ENCODE assay signal across 9 cellular contexts in genomic region chr3:150371741-150372254, GRCh38. TPM values are rescaled to one million over a fixed set of nuclear protein-coding genes. Genes with fewer than 3 reads are reported as not detected.
DNase-seq lines count a peak whose midpoint lies in the region; ATAC-seq, FAIRE-seq and TF ChIP-seq lines count a peak whose summit lies in the region.
"Had no signal": no experiment of that assay in that cellular context is flagged by ENCODE, and none has a peak within 500 bp of the region (broad histone marks: within the 10 kb centered on the region; RNA-seq: fewer than 3 reads in every experiment).

No MANE protein-coding gene starts in this region.

- H3K79me2 ChIP-seq in SK-N-SH (ENCODE audit: insufficient read depth): peaks cover 19% of the 10 kb centered on the region

- H4K20me1 ChIP-seq in SK-N-SH (ENCODE audit: insufficient read depth): no peaks in the 10 kb centered on the region

- no peak for TF ChIP-seq POLR2A in GM12892 (IDR thresholded peaks at IDR 0.05; ENCODE audit: low read depth, low read length)

- peaks cover 40% of the 10 kb centered on the region for H3F3A ChIP-seq in SK-N-SH (replicated peaks; ENCODE audit: insufficient read depth)

- no peak for TF ChIP-seq CTCF in SK-N-SH (IDR thresholded peaks at IDR 0.05)
- TF ChIP-seq CTCF in foreskin keratinocyte (conservative IDR thresholded peaks at IDR 0.05): no peak
- no peak for TF ChIP-seq CTCF in progenitor cell of endocrine pancreas (IDR thresholded peaks at IDR 0.05; ENCODE audit: unreplicated experiment)
- TF ChIP-seq CTCF in GM10266 (IDR thresholded peaks at IDR 0.05; ENCODE audit: control insufficient read depth, insufficient read depth, low read depth, missing control alignments): no peak

- no peaks in the 10 kb centered on the region for H3K27me3 Mint-ChIP-seq in progenitor cell of endocrine pancreas
- peaks cover 5% of the 10 kb centered on the region for H3K27me3 Mint-ChIP-seq in activated T-helper 1 cell treated with anti-CD3 and anti-CD28 coated beads, Interleukin-12 subunit alpha, Interleukin-12 subunit beta, Interleukin-2, Interleukin-4 antibody, amounts not matched to agents 30 ng/mL and 10 ng/mL and 1 ng/mL, durations not matched to agents 14 hours and 24 hours and 36 hours (ENCODE audit: insufficient read depth)

- DNase-seq in GM12892 (ENCODE audit: insufficient read length) (no peak), SK-N-SH (no peak), foreskin keratinocyte (peak; percentile 99), progenitor cell of endocrine pancreas (ENCODE audit: low spot score, unreplicated experiment) (no peak), GM10266 (ENCODE audit: extremely low spot score) (no peak), DMS153 treated with DMSO at 0.1 percent for 48 hours (lab: John Stamatoyannopoulos, UW; ENCODE audit: unreplicated experiment) (no peak)
- DNase-seq in activated T-helper 1 cell treated with anti-CD3 and anti-CD28 coated beads, Interleukin-12 subunit alpha, Interleukin-12 subunit beta, Interleukin-2, Interleukin-4 antibody, amounts not matched to agents 30 ng/mL and 10 ng/mL and 1 ng/mL, durations not matched to agents 14 hours and 24 hours and 36 hours (ENCODE audit: low spot score): no peak

- H3K27ac ChIP-seq in SK-N-SH (ENCODE audit: low read depth in 2 of 2, low read length in 1 of 2): peak overlapping the region; percentile 76 to 97
- H3K27ac ChIP-seq in foreskin keratinocyte: peak overlapping the region; percentile 92
- H3K27ac ChIP-seq: HL-60 had no signal

- H3K4me1 ChIP-seq in SK-N-SH (ENCODE audit: control insufficient read depth in 1 of 2, insufficient read depth in 2 of 2, low read depth in 1 of 2, low read length in 1 of 2): peaks cover 0 to 14% of the 10 kb centered on the region in 2 experiments; a peak in 2 of 4 replicates
- peaks cover 13% of the 10 kb centered on the region for H3K4me1 ChIP-seq in foreskin keratinocyte

- peak overlapping the region; percentile 93 for H3K9ac ChIP-seq in SK-N-SH

- peaks cover 16% of the 10 kb centered on the region for H3K4me1 Mint-ChIP-seq in progenitor cell of endocrine pancreas (ENCODE audit: low read depth)
- H3K4me1 Mint-ChIP-seq in activated T-helper 1 cell treated with anti-CD3 and anti-CD28 coated beads, Interleukin-12 subunit alpha, Interleukin-12 subunit beta, Interleukin-2, Interleukin-4 antibody, amounts not matched to agents 30 ng/mL and 10 ng/mL and 1 ng/mL, durations not matched to agents 14 hours and 24 hours and 36 hours (ENCODE audit: low read depth): peaks cover 5% of the 10 kb centered on the region

- peak overlapping the region; percentile 40 for H3K27ac Mint-ChIP-seq in progenitor cell of endocrine pancreas
- H3K27ac Mint-ChIP-seq in activated T-helper 1 cell treated with anti-CD3 and anti-CD28 coated beads, Interleukin-12 subunit alpha, Interleukin-12 subunit beta, Interleukin-2, Interleukin-4 antibody, amounts not matched to agents 30 ng/mL and 10 ng/mL and 1 ng/mL, durations not matched to agents 14 hours and 24 hours and 36 hours: no peak overlapping the region

- no peaks in the 10 kb centered on the region for H3K27me3 ChIP-seq in SK-N-SH (ENCODE audit: insufficient read depth)
- no peaks in the 10 kb centered on the region for H3K27me3 ChIP-seq in foreskin keratinocyte

- H3K4me3 Mint-ChIP-seq in progenitor cell of endocrine pancreas (ENCODE audit: low read depth): no peak overlapping the region
- no peak overlapping the region for H3K4me3 Mint-ChIP-seq in activated T-helper 1 cell treated with anti-CD3 and anti-CD28 coated beads, Interleukin-12 subunit alpha, Interleukin-12 subunit beta, Interleukin-2, Interleukin-4 antibody, amounts not matched to agents 30 ng/mL and 10 ng/mL and 1 ng/mL, durations not matched to agents 14 hours and 24 hours and 36 hours

- peak overlapping the region; percentile 48 to 64; a peak in 3 of 4 replicates for H3K4me3 ChIP-seq in SK-N-SH (ENCODE audit: low read depth in 2 of 2, low read length in 1 of 2)

- peak overlapping the region; percentile 5; the same call in 1 of the 2 replicates for H2AFZ ChIP-seq in SK-N-SH (ENCODE audit: low read depth)

- H3K9me3 ChIP-seq in SK-N-SH: no peaks in the 10 kb centered on the region

- peak in 1 of 2 experiments; percentile 85; a peak in 2 of 4 replicates for TF ChIP-seq EP300 in SK-N-SH (IDR thresholded peaks at IDR 0.05; ENCODE audit: borderline replicate concordance in 1 of 2, low read depth in 1 of 2, low read length in 1 of 2)

- CTCF ChIA-PET in SK-N-SH (lab: Yijun Ruan, JAX): no interaction called here

- H3K36me3 ChIP-seq in SK-N-SH (replicated peaks in 1 of 2; ENCODE audit: control insufficient read depth in 1 of 2, insufficient read depth in 2 of 2, low read length in 1 of 2): no peaks in the 10 kb centered on the region

- H3K9me2 ChIP-seq in SK-N-SH: no peaks in the 10 kb centered on the region

- H3K36me3 Mint-ChIP-seq in progenitor cell of endocrine pancreas (ENCODE audit: insufficient read depth): no peaks in the 10 kb centered on the region
- H3K36me3 Mint-ChIP-seq in activated T-helper 1 cell treated with anti-CD3 and anti-CD28 coated beads, Interleukin-12 subunit alpha, Interleukin-12 subunit beta, Interleukin-2, Interleukin-4 antibody, amounts not matched to agents 30 ng/mL and 10 ng/mL and 1 ng/mL, durations not matched to agents 14 hours and 24 hours and 36 hours (ENCODE audit: low read depth): peaks cover 1% of the 10 kb centered on the region

- TF ChIP-seq RAD21 in SK-N-SH (IDR thresholded peaks at IDR 0.05; ENCODE audit: low read length): no peak

- FAIRE-seq in GM12892 (lab: Jason Lieb, UNC): peak; percentile 5

- H3K9me3 Mint-ChIP-seq in progenitor cell of endocrine pancreas (ENCODE audit: low read depth): no peaks in the 10 kb centered on the region
- no peaks in the 10 kb centered on the region for H3K9me3 Mint-ChIP-seq in activated T-helper 1 cell treated with anti-CD3 and anti-CD28 coated beads, Interleukin-12 subunit alpha, Interleukin-12 subunit beta, Interleukin-2, Interleukin-4 antibody, amounts not matched to agents 30 ng/mL and 10 ng/mL and 1 ng/mL, durations not matched to agents 14 hours and 24 hours and 36 hours

- intact Hi-C loops in activated T-helper 1 cell treated with anti-CD3 and anti-CD28 coated beads, Interleukin-12 subunit alpha, Interleukin-12 subunit beta, Interleukin-2, Interleukin-4 antibody, amounts not matched to agents 30 ng/mL and 10 ng/mL and 1 ng/mL, durations not matched to agents 14 hours and 24 hours and 36 hours (cut with micrococcal nuclease): no loop called here

- POLR2A ChIA-PET in SK-N-SH (lab: Yijun Ruan, JAX): no interaction called here

- ATAC-seq in foreskin keratinocyte (peak; percentile 70), GM18520 (IDR thresholded peaks at IDR 0.05; ENCODE audit: unreplicated experiment) (no peak)

- 8% methylated on average over 6 of the region's 6 CpGs for WGBS in SK-N-SH (ENCODE audit: low lambda C conversion rate)

- H3K4me2 ChIP-seq in SK-N-SH: peak overlapping the region; percentile 77

TF ChIP-seq in SK-N-SH, 30 proteins besides CTCF, POLR2A, EP300 and RAD21 (continues in another document):
- TF ChIP-seq MEF2A (IDR thresholded peaks at IDR 0.05; ENCODE audit: borderline replicate concordance, low read depth) (no peak), REST (IDR thresholded peaks at IDR 0.05; ENCODE audit: low read depth, low read length) (no peak), GATA2 (CRISPR knock-in tag; IDR thresholded peaks at IDR 0.05) (no peak)

RNA-seq across cellular contexts. Expression of gene TSC22D2, which starts 36.3 kb away (rescaled TPM):
- polyA plus RNA-seq in GM12892 (2012; ENCODE audit: missing spikeins): 10.9 TPM
- 4.4 and 4.8 TPM in 2 replicates for polyA plus RNA-seq in SK-N-SH (2012; rRNA removed)
- 7.3 and 7.9 TPM in 2 replicates for polyA plus RNA-seq in SK-N-SH (2012; cell fraction: cytosol; rRNA removed)
- polyA plus RNA-seq in SK-N-SH (2012; cell fraction: nucleus; rRNA removed): 4.3 and 13.1 TPM in 2 replicates
- 19.7 and 22.3 TPM in 2 replicates for total RNA-seq in foreskin keratinocyte
- polyA plus RNA-seq in foreskin keratinocyte: 7.2 and 9.4 TPM in 2 replicates
- 31.9 and 35.5 TPM in 2 replicates for total RNA-seq in progenitor cell of endocrine pancreas
- total RNA-seq in activated T-helper 1 cell treated with anti-CD3 and anti-CD28 coated beads, Interleukin-12 subunit alpha, Interleukin-12 subunit beta, Interleukin-2, Interleukin-4 antibody, amounts not matched to agents 30 ng/mL and 10 ng/mL and 1 ng/mL, durations not matched to agents 14 hours and 24 hours and 36 hours: 21.3 and 22.7 TPM in 2 replicates

Comparison
In these comparisons a context has a peak if more than half of its experiments do, and no peak if none do; other contexts are left out.
1. DNase-seq: peak in foreskin keratinocyte (2 of 2); none in GM12892 (single experiment), SK-N-SH (single experiment), progenitor cell of endocrine pancreas (single experiment), GM10266 (single experiment), activated T-helper 1 cell treated with anti-CD3 and anti-CD28 coated beads, Interleukin-12 subunit alpha, Interleukin-12 subunit beta, Interleukin-2, Interleukin-4 antibody, amounts not matched to agents 30 ng/mL and 10 ng/mL and 1 ng/mL, durations not matched to agents 14 hours and 24 hours and 36 hours (single experiment) and DMS153 treated with DMSO at 0.1 percent for 48 hours (single experiment).